ENCODE assay signal across 27 cellular contexts in genomic region chr4:156656911-156657310, GRCh38.
"Had no signal": no experiment of that assay in that cellular context is flagged by ENCODE, and none has a peak within 500 bp of the region (broad histone marks: within the 10 kb centered on the region; RNA-seq: fewer than 3 reads in every experiment).

No MANE protein-coding gene starts in this region.

- ATAC-seq: activated CD4-positive, CD25-positive, alpha-beta regulatory T cell treated with anti-CD3 and anti-CD28 coated beads, Interleukin-2, amount 50 U/mL, for 24 hours; activated CD8-positive, alpha-beta memory T cell treated with anti-CD3 and anti-CD28 coated beads, Interleukin-2, amount 10 ng/mL, durations not matched to agents 7 days and 5 days; activated CD8-positive, alpha-beta T cell treated with anti-CD3 and anti-CD28 coated beads for 36 hours; activated naive CD8-positive, alpha-beta T cell treated with anti-CD3 and anti-CD28 coated beads, Interleukin-2, amount 50 U/mL, for 24 hours; heart right ventricle; left lung; natural killer cell; T-cell; upper lobe of right lung had no signal

- H3K9me3 ChIP-seq: prostate gland, thyroid gland, upper lobe of right lung had no signal

- DNase-seq: activated CD4-positive, alpha-beta T cell treated with anti-CD3 and anti-CD28 coated beads, Interleukin-2, amount 10 ng/mL, durations not matched to agents 7 days and 5 days; activated CD8-positive, alpha-beta memory T cell treated with anti-CD3 and anti-CD28 coated beads, Interleukin-2, amount 10 ng/mL, durations not matched to agents 7 days and 5 days; activated CD8-positive, alpha-beta T cell treated with anti-CD3 and anti-CD28 coated beads for 36 hours; activated effector memory CD4-positive, alpha-beta T cell treated with anti-CD3 and anti-CD28 coated beads, Interleukin-2, amount 50 U/mL, for 16 hours; activated naive CD4-positive, alpha-beta T cell treated with anti-CD3 and anti-CD28 coated beads, Interleukin-2, amount 50 U/mL, for 16 hours; activated naive CD8-positive, alpha-beta T cell treated with anti-CD3 and anti-CD28 coated beads, Interleukin-2, amount 50 U/mL, for 24 hours; activated T-cell treated with anti-CD3 and anti-CD28 coated beads for 4 hours; anterior cingulate cortex; central memory CD4-positive, alpha-beta T cell; dermis blood vessel endothelial cell; effector CD8-positive, alpha-beta T cell; erythroblast; heart right ventricle; kidney glomerular epithelial cell; left lung; midbrain; natural killer cell; stimulated activated CD4-positive, alpha-beta T cell treated with anti-CD3 and anti-CD28 coated beads, Interleukin-1b, Interleukin-23, amount 100 ng/mL, for 48 hours; substantia nigra; T-cell; thyroid gland; upper lobe of right lung had no signal

- H3K27ac ChIP-seq: heart right ventricle, left lung, prostate gland, right atrium auricular region, thyroid gland, upper lobe of right lung, VCaP had no signal

- H3K4me3 ChIP-seq: heart right ventricle, left lung, lung, prostate gland, right atrium auricular region, thyroid gland, upper lobe of right lung had no signal

- H3K4me1 ChIP-seq: heart right ventricle, left lung, prostate gland, right atrium auricular region, thyroid gland, upper lobe of right lung had no signal

- H3K27me3 ChIP-seq: heart right ventricle, left lung, right atrium auricular region, thyroid gland, upper lobe of right lung had no signal

- H3K36me3 ChIP-seq: heart right ventricle, left lung, prostate gland, right atrium auricular region, thyroid gland, upper lobe of right lung had no signal
